22 cellular contexts compared by ENCODE assay signal in the genomic region with DNA sequence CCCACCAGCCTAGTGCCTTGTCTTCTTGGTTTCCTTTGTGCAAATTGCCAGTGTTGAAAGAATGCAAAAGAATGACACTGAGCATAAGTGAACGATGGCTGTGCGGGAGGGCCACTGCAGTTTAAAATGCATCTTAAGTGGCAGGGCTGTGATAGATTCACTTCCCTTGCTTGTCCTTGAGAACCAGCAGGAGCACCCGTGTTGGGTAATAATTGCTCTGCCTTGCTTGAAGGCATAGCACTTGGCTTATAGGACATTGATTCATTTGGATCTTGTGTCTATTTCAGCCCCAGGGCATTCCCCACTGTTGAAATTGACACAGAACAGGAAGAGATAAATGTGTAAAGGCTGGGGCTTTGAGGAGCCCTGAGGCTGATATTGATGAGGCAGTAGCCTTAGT.
"Had no signal": no experiment of that assay in that cellular context is flagged by ENCODE, and none has a peak within 500 bp of the region (broad histone marks: within the 10 kb centered on the region; RNA-seq: fewer than 3 reads in every experiment).

No MANE protein-coding gene starts in this region.

- H3K27ac ChIP-seq: body of pancreas, epithelial cell of prostate, esophagus squamous epithelium, left lung, lower lobe of right lung, neutrophil, right lobe of liver, thoracic aorta, upper lobe of left lung, vagina had no signal

- H3K4me3 ChIP-seq: body of pancreas, esophagus squamous epithelium, left lung, lower lobe of right lung, right lobe of liver, thoracic aorta, upper lobe of left lung, vagina had no signal

- H3K4me1 ChIP-seq: body of pancreas, esophagus squamous epithelium, left lung, lower lobe of right lung, right lobe of liver, upper lobe of left lung, vagina had no signal

- H3K9me3 ChIP-seq: body of pancreas, esophagus squamous epithelium, left lung, lower lobe of right lung, neutrophil, right lobe of liver, thoracic aorta, upper lobe of left lung, vagina had no signal

- H3K27me3 ChIP-seq: body of pancreas, esophagus squamous epithelium, left lung, neutrophil, right lobe of liver, upper lobe of left lung, vagina had no signal

- H3K36me3 ChIP-seq: esophagus squamous epithelium, left lung, lower lobe of right lung, neutrophil, right lobe of liver, thoracic aorta, upper lobe of left lung, vagina had no signal

- DNase-seq: activated CD4-positive, alpha-beta T cell treated with anti-CD3 and anti-CD28 coated beads for 48 hours; activated CD4-positive, alpha-beta T cell treated with anti-CD3 and anti-CD28 coated beads, Interleukin-2, amount 50 U/mL, for 48 hours; activated CD8-positive, alpha-beta memory T cell treated with anti-CD3 and anti-CD28 coated beads for 24 hours; activated effector memory CD4-positive, alpha-beta T cell treated with Interleukin-2 at 50 U/mL for 16 hours; activated naive CD4-positive, alpha-beta T cell treated with Interleukin-2 at 50 U/mL for 16 hours; aorta; body of pancreas; dermis blood vessel endothelial cell; effector CD4-positive, alpha-beta T cell; esophagus squamous epithelium; foreskin melanocyte; left lung; lower lobe of right lung; mesenchymal stem cell; natural killer cell; right lobe of liver; stimulated activated CD4-positive, alpha-beta T cell treated with anti-CD3 and anti-CD28 coated beads, Interleukin-2, amount 100 ng/mL, for 48 hours; upper lobe of left lung had no signal
